In the genomic region with DNA sequence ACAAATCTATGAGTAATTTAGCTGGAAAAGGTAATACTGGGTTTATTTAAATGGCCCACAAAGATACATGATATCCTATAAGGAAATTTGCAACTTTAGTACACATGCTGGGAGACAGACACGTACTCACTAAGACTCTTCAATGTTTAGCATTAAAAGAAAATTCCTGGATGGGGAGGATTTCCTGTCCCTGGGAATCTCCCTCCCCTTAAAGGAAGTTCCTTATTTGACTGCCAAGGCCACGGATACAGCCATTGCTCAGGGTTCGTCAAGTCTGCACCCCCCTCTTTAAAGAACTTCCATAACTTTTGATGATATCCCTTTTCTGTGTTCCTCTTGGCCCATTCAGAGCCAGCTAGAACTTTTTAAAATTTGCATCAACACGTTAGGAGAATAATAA, we compare ENCODE assay signal across 23 cellular contexts.
DNase-seq lines count a peak whose midpoint lies in the region; ATAC-seq, FAIRE-seq and TF ChIP-seq lines count a peak whose summit lies in the region.
"Had no signal": no experiment of that assay in that cellular context is flagged by ENCODE, and none has a peak within 500 bp of the region (broad histone marks: within the 10 kb centered on the region; RNA-seq: fewer than 3 reads in every experiment).

No MANE protein-coding gene starts in this region.

- intact Hi-C loops in endothelial cell of umbilical vein (cut with micrococcal nuclease), result no loop called here

- H3K4me1 Mint-ChIP-seq in GM23338 (peaks cover 24% of the 10 kb centered on the region; the same call in 2 of the 3 replicates), WTC11 (peaks cover 42% of the 10 kb centered on the region)
- H3K4me1 Mint-ChIP-seq: B cell; CD4-positive, CD25-positive, alpha-beta regulatory T cell had no signal

- H3F3A ChIP-seq in GM23338 (replicated peaks; ENCODE audit: low read depth), result no peaks in the 10 kb centered on the region

- H3K9me3 Mint-ChIP-seq in GM23338 (no peaks in the 10 kb centered on the region), WTC11 (no peaks in the 10 kb centered on the region; the same call in 1 of the 2 replicates)
- H3K9me3 Mint-ChIP-seq: CD8-positive, alpha-beta T cell had no signal

- H3K27ac ChIP-seq in GM23338 (ENCODE audit: low read depth) (no peak overlapping the region), endothelial cell of umbilical vein (ENCODE audit: insufficient read depth, low read depth, low read length) (no peak overlapping the region), mesendoderm (ENCODE audit: low read depth, low read length) (no peak overlapping the region)
- H3K27ac ChIP-seq: BLaER1, C4-2B, GM23248 had no signal

- BruUV-seq in endothelial cell of umbilical vein (replicated peaks; lab: Mats Ljungman, UMichigan), result no TSS peak

- peaks cover 5% of the 10 kb centered on the region; the same call in 1 of the 2 replicates for H3K9me2 ChIP-seq in GM23338 (ENCODE audit: insufficient read depth)

- POLR2A ChIA-PET in WTC11 (lab: Charles Lee) (no interaction called here), endothelial cell of umbilical vein (lab: Charles Lee) (no interaction called here)

- no peak overlapping the region for H2BK5ac ChIP-seq in mesendoderm (ENCODE audit: low read length)

- H3K18ac ChIP-seq in mesendoderm (ENCODE audit: low read length), result no peak overlapping the region

- H3K9ac ChIP-seq in endothelial cell of umbilical vein (replicated peaks; ENCODE audit: extremely low read depth, insufficient read depth, low read length) (no peak overlapping the region), mesendoderm (ENCODE audit: low read length) (no peak overlapping the region)
- H3K9ac ChIP-seq: BLaER1, GM23248 had no signal

- TF ChIP-seq CTCF in GM23338 (conservative IDR thresholded peaks at IDR 0.05; ENCODE audit: low read depth in 2 of 2) (no peak), WTC11 (IDR thresholded peaks at IDR 0.05) (no peak), endothelial cell of umbilical vein (IDR thresholded peaks at IDR 0.05; ENCODE audit: extremely low read depth in 1 of 2, insufficient read depth in 1 of 2, low read depth in 1 of 2, low read length in 2 of 2) (no peak)

- no peak for FAIRE-seq in endothelial cell of umbilical vein (lab: Jason Lieb, UNC)
- FAIRE-seq: G401.6, GM12892, GM19239, H54 had no signal

- no peaks in the 10 kb centered on the region for H3K79me1 ChIP-seq in mesendoderm (ENCODE audit: low read length)

- H3K4me3 Mint-ChIP-seq in GM23338 (no peak overlapping the region), WTC11 (no peak overlapping the region)
- H3K4me3 Mint-ChIP-seq: B cell; CD4-positive, CD25-positive, alpha-beta regulatory T cell; CD8-positive, alpha-beta T cell; HFFc6 had no signal

- DNase-seq in GM23338 (ENCODE audit: low spot score) (peak; percentile 25), WTC11 (ENCODE audit: low spot score) (no peak), endothelial cell of umbilical vein (ENCODE audit: low read depth, low spot score) (peak; percentile 16), mesendoderm (peak; percentile 14), NCI-H2196 (lab: John Stamatoyannopoulos, UW; ENCODE audit: unreplicated experiment) (no peak), SIG-M5 treated with dmso at 0.1 percent for 504 hours (lab: John Stamatoyannopoulos, UW; ENCODE audit: unreplicated experiment) (no peak)
- DNase-seq: Caco-2; CD4-positive, CD25-positive, alpha-beta regulatory T cell; CD8-positive, alpha-beta T cell; DMS153; DND-41; GM23248; HFFc6 had no signal

- H3K27ac Mint-ChIP-seq in GM23338, result no peak overlapping the region
- no peak overlapping the region for H3K27ac Mint-ChIP-seq in WTC11
- H3K27ac Mint-ChIP-seq: B cell; CD4-positive, CD25-positive, alpha-beta regulatory T cell; CD8-positive, alpha-beta T cell; HFFc6 had no signal

- H3K56ac ChIP-seq in mesendoderm (ENCODE audit: low read length), result no peak overlapping the region

- H3K4me3 ChIP-seq in GM23338, result no peak overlapping the region
- H3K4me3 ChIP-seq in endothelial cell of umbilical vein (replicated peaks in 1 of 3; ENCODE audit: insufficient read depth in 1 of 3, low read depth in 1 of 3, low read length in 3 of 3), result no peak overlapping the region
- no peak overlapping the region for H3K4me3 ChIP-seq in mesendoderm (ENCODE audit: low read length)
- H3K4me3 ChIP-seq: BLaER1, GM23248, HAP-1 had no signal

- no peaks in the 10 kb centered on the region for H3K27me3 Mint-ChIP-seq in GM23338 (ENCODE audit: insufficient read depth, low read depth, poor library complexity)
- H3K27me3 Mint-ChIP-seq in WTC11 (ENCODE audit: low read depth), result no peaks in the 10 kb centered on the region

- H2AK5ac ChIP-seq in mesendoderm (ENCODE audit: low read length), result no peak overlapping the region

- dilution Hi-C loops in endothelial cell of umbilical vein (cut with MboI; ENCODE audit: extremely low pct_ligation_motif_present, low sequenced_read_pairs), result no loop called here

- no peaks in the 10 kb centered on the region for H3K79me2 ChIP-seq in GM23338 (replicated peaks; ENCODE audit: insufficient read depth)
- H3K79me2 ChIP-seq in endothelial cell of umbilical vein (ENCODE audit: control insufficient read depth, insufficient read depth, low read length), result no peaks in the 10 kb centered on the region
- no peaks in the 10 kb centered on the region for H3K79me2 ChIP-seq in mesendoderm (ENCODE audit: control insufficient read depth, insufficient read depth, low read length)

- H4K5ac ChIP-seq in mesendoderm (ENCODE audit: low read length), result no peak overlapping the region

- H3K27me3 ChIP-seq in GM23338 (ENCODE audit: insufficient read depth), result no peaks in the 10 kb centered on the region
- H3K27me3 ChIP-seq in endothelial cell of umbilical vein (ENCODE audit: control insufficient read depth in 2 of 2, insufficient read depth in 2 of 2, low read length in 2 of 2), result no peaks in the 10 kb centered on the region
- no peaks in the 10 kb centered on the region for H3K27me3 ChIP-seq in mesendoderm (ENCODE audit: insufficient read depth, low read length, poor library complexity)
- H3K27me3 ChIP-seq: BLaER1 had no signal

- H3K4me2 ChIP-seq in GM23338 (no peak overlapping the region), endothelial cell of umbilical vein (ENCODE audit: insufficient read depth, low read length) (no peak overlapping the region), mesendoderm (ENCODE audit: low read length) (no peak overlapping the region)
- H3K4me2 ChIP-seq: BLaER1 had no signal

- no peak overlapping the region for H4K8ac ChIP-seq in mesendoderm (ENCODE audit: low read depth, low read length)

- no peak overlapping the region for H2AFZ ChIP-seq in GM23338
- peak overlapping the region; percentile 26 for H2AFZ ChIP-seq in endothelial cell of umbilical vein (ENCODE audit: low read depth, low read length)
- H2AFZ ChIP-seq: GM23248 had no signal

- H4K20me1 ChIP-seq in GM23338 (replicated peaks; ENCODE audit: insufficient read depth), result no peaks in the 10 kb centered on the region
- no peaks in the 10 kb centered on the region for H4K20me1 ChIP-seq in endothelial cell of umbilical vein (replicated peaks; ENCODE audit: control insufficient read depth, extremely low read depth, insufficient read depth, low read length)
- H4K20me1 ChIP-seq: BLaER1 had no signal

- no peak overlapping the region for H3K23ac ChIP-seq in mesendoderm (ENCODE audit: low read length)

- H3K4ac ChIP-seq in mesendoderm (ENCODE audit: low read depth, low read length), result no peak overlapping the region

- H3K9me1 ChIP-seq in endothelial cell of umbilical vein (replicated peaks; ENCODE audit: control insufficient read depth, extremely low read depth, insufficient read depth, low read length), result no peaks in the 10 kb centered on the region

- H2BK15ac ChIP-seq in mesendoderm (replicated peaks; ENCODE audit: low read depth), result no peak overlapping the region

- H3K36me3 ChIP-seq in GM23338 (ENCODE audit: insufficient read depth), result no peaks in the 10 kb centered on the region
- H3K36me3 ChIP-seq in endothelial cell of umbilical vein (ENCODE audit: control insufficient read depth in 2 of 2, extremely low read depth in 1 of 2, insufficient read depth in 2 of 2, low read length in 2 of 2), result no peaks in the 10 kb centered on the region
- no peaks in the 10 kb centered on the region for H3K36me3 ChIP-seq in mesendoderm (ENCODE audit: control insufficient read depth, insufficient read depth, low read length)
- H3K36me3 ChIP-seq: BLaER1, HAP-1 had no signal

- H2BK120ac ChIP-seq in mesendoderm (ENCODE audit: low read depth, low read length), result no peak overlapping the region

- H3K4me1 ChIP-seq in GM23338 (ENCODE audit: insufficient read depth), result peaks cover 12% of the 10 kb centered on the region
- no peaks in the 10 kb centered on the region for H3K4me1 ChIP-seq in endothelial cell of umbilical vein (ENCODE audit: control insufficient read depth, extremely low read depth, insufficient read depth, low read length)
- no peaks in the 10 kb centered on the region for H3K4me1 ChIP-seq in mesendoderm (ENCODE audit: control insufficient read depth, low read depth, low read length)
- H3K4me1 ChIP-seq: BLaER1, Caco-2 had no signal

- ATAC-seq in GM23338 (no peak), WTC11 (peak; percentile 62), GM18907 (IDR thresholded peaks at IDR 0.05; ENCODE audit: unreplicated experiment) (no peak), HG02623 (IDR thresholded peaks at IDR 0.05; ENCODE audit: unreplicated experiment) (no peak)
- ATAC-seq: CD8-positive, alpha-beta T cell had no signal

- TF ChIP-seq POLR2A in endothelial cell of umbilical vein (IDR thresholded peaks at IDR 0.05; ENCODE audit: low read depth, low read length), result no peak

- H3K36me3 Mint-ChIP-seq in GM23338 (ENCODE audit: low read depth), result no peaks in the 10 kb centered on the region
- no peaks in the 10 kb centered on the region for H3K36me3 Mint-ChIP-seq in WTC11
- H3K36me3 Mint-ChIP-seq: CD4-positive, CD25-positive, alpha-beta regulatory T cell; CD8-positive, alpha-beta T cell had no signal

- CTCF ChIA-PET in WTC11 (lab: Charles Lee), result no interaction called here
- CTCF ChIA-PET in endothelial cell of umbilical vein (lab: Charles Lee), result interaction anchor here (1.1 kb wide), 1 partner anchor 14 kb away, joined by 3 read pairs; no protein-coding TSS in a partner anchor

- WGBS in mesendoderm (ENCODE audit: extremely low coverage, insufficient coverage, low lambda C conversion rate), result no CpG with 5 or more reads among the region's 4 CpGs

- H3K9me3 ChIP-seq in endothelial cell of umbilical vein (replicated peaks; ENCODE audit: control insufficient read depth, insufficient read depth, low read length), result no peaks in the 10 kb centered on the region
- H3K9me3 ChIP-seq: BLaER1, Caco-2, HAP-1 had no signal

TF ChIP-seq in GM23338, 12 proteins besides CTCF, POLR2A, EP300 and RAD21 (continues in another document):
- no peak for TF ChIP-seq ZNF331 (CRISPR knock-in tag; IDR thresholded peaks at IDR 0.05; ENCODE audit: low read depth)
- TF ChIP-seq ZNF114 (CRISPR knock-in tag; IDR thresholded peaks at IDR 0.05), result no peak

TF ChIP-seq in endothelial cell of umbilical vein, 7 proteins besides CTCF, POLR2A, EP300 and RAD21 (continues in another document):
- TF ChIP-seq MYC (IDR thresholded peaks at IDR 0.05; ENCODE audit: low read depth, low read length) (no peak), JUN (IDR thresholded peaks at IDR 0.05; ENCODE audit: borderline replicate concordance, insufficient read depth, insufficient read length, low read depth) (no peak), FOS (IDR thresholded peaks at IDR 0.05; ENCODE audit: borderline replicate concordance, insufficient read depth, low read length) (no peak), EZH2 (IDR thresholded peaks at IDR 0.05; ENCODE audit: borderline replicate concordance, low read depth, low read length, severe bottlenecking) (no peak)

Comparison
In these comparisons a context has a peak if more than half of its experiments do, and no peak if none do; other contexts are left out.
1. DNase-seq: peak in GM23338 (single experiment), endothelial cell of umbilical vein (single experiment) and mesendoderm (single experiment); none in WTC11 (single experiment), NCI-H2196 (single experiment) and SIG-M5 treated with dmso at 0.1 percent for 504 hours (single experiment).